ENCODE assay signal across 1 cellular context in genomic region chr15:74787251-74788041, GRCh38.
A peak's percentile ranks its signal among the peaks of the same experiment; 100 is the strongest.
TF ChIP-seq lines count a peak whose summit lies in the region.

No MANE protein-coding gene starts in this region.

TF ChIP-seq in GM12878, 131 proteins besides CTCF, POLR2A, EP300 and RAD21 (continued from another document and continues in another):
- peak; percentile 82 for TF ChIP-seq SKIL (IDR thresholded peaks at IDR 0.05; ENCODE audit: low read depth, poor library complexity, severe bottlenecking)
- peak; percentile 49 for TF ChIP-seq ZNF687 (IDR thresholded peaks at IDR 0.05)
- peak; percentile 47; the same call in 1 of the 2 replicates for TF ChIP-seq TARDBP (IDR thresholded peaks at IDR 0.05; ENCODE audit: borderline replicate concordance)
- no peak for TF ChIP-seq ZSCAN29 (IDR thresholded peaks at IDR 0.05)
- peak; percentile 82 for TF ChIP-seq GATAD2B (conservative IDR thresholded peaks at IDR 0.05; ENCODE audit: low read depth)
- no peak for TF ChIP-seq SIX5 (IDR thresholded peaks at IDR 0.05; ENCODE audit: low read depth, low read length, severe bottlenecking)
- TF ChIP-seq JUNB (IDR thresholded peaks at IDR 0.05) = peak; percentile 61
- TF ChIP-seq CHD1 (IDR thresholded peaks at IDR 0.05; ENCODE audit: low read depth, low read length) = peak; percentile 89; the same call in 1 of the 2 replicates
- no peak for TF ChIP-seq CBX5 (IDR thresholded peaks at IDR 0.05; ENCODE audit: low read depth)
- TF ChIP-seq RCOR1 (conservative IDR thresholded peaks at IDR 0.05; ENCODE audit: low read depth, low read length) = no peak
- TF ChIP-seq SMAD5 (IDR thresholded peaks at IDR 0.05; ENCODE audit: low read depth) = 0 out of 2 replicates have a peak, but pooled peaks have one; percentile 19
- no peak for TF ChIP-seq CEBPB (IDR thresholded peaks at IDR 0.05; ENCODE audit: borderline replicate concordance in 1 of 2, low read depth in 2 of 2, low read length in 2 of 2)
- no peak for TF ChIP-seq FOS (IDR thresholded peaks at IDR 0.05; ENCODE audit: borderline replicate concordance, extremely low read depth, insufficient read length)
- peak; percentile 33; the same call in 1 of the 2 replicates for TF ChIP-seq YY1 (IDR thresholded peaks at IDR 0.05; ENCODE audit: low read depth, low read length)
- no peak for TF ChIP-seq NFIC (IDR thresholded peaks at IDR 0.05; ENCODE audit: low read depth, low read length)
- TF ChIP-seq SIN3A (IDR thresholded peaks at IDR 0.05; ENCODE audit: low read depth, low read length) = peak; percentile 69
- no peak for TF ChIP-seq GABPA (IDR thresholded peaks at IDR 0.05; ENCODE audit: low read depth)
- peak; percentile 97 for TF ChIP-seq SPI1 (IDR thresholded peaks at IDR 0.05; ENCODE audit: borderline replicate concordance, insufficient read depth, low read depth, low read length)
- no peak for TF ChIP-seq ZBTB11 (CRISPR knock-in tag; IDR thresholded peaks at IDR 0.05)
- TF ChIP-seq USF1 (IDR thresholded peaks at IDR 0.05; ENCODE audit: borderline replicate concordance, extremely low read length, insufficient read depth, low read depth, low read length) = no peak
- TF ChIP-seq NR2C2 (IDR thresholded peaks at IDR 0.05; ENCODE audit: borderline replicate concordance, control insufficient read depth, insufficient read length, low read depth) = no peak
- TF ChIP-seq PKNOX1 (IDR thresholded peaks at IDR 0.05) = peak; percentile 65
- peak; percentile 56; the same call in 1 of the 2 replicates for TF ChIP-seq TBL1XR1 (IDR thresholded peaks at IDR 0.05; ENCODE audit: low read depth, low read length)
- TF ChIP-seq ZNF592 (IDR thresholded peaks at IDR 0.05) = no peak
- TF ChIP-seq EGR1 (IDR thresholded peaks at IDR 0.05; ENCODE audit: borderline replicate concordance in 1 of 2, low read depth in 2 of 2, low read length in 2 of 2) = peak in 1 of 2 experiments; percentile 98; a peak in 2 of 3 replicates
- peak; percentile 21; the same call in 1 of the 2 replicates for TF ChIP-seq RAD51 (IDR thresholded peaks at IDR 0.05)
- peak; percentile 77; the same call in 1 of the 2 replicates for TF ChIP-seq STAT3 (IDR thresholded peaks at IDR 0.05; ENCODE audit: low read depth, low read length)
- no peak for TF ChIP-seq PML (IDR thresholded peaks at IDR 0.05; ENCODE audit: low read length)
- TF ChIP-seq BCL11A (IDR thresholded peaks at IDR 0.05; ENCODE audit: low read depth, low read length) = peak; percentile 84
- peak; percentile 84 for TF ChIP-seq BHLHE40 (IDR thresholded peaks at IDR 0.05; ENCODE audit: borderline replicate concordance in 1 of 2, low read depth in 2 of 2, low read length in 1 of 2)
- no peak for TF ChIP-seq EZH2 (IDR thresholded peaks at IDR 0.05; ENCODE audit: borderline replicate concordance, control insufficient read depth, low read depth, low read length)
- no peak; the same call in 1 of the 2 replicates for TF ChIP-seq SREBF2 (IDR thresholded peaks at IDR 0.05; ENCODE audit: low read length)
- TF ChIP-seq MTA2 (IDR thresholded peaks at IDR 0.05; ENCODE audit: low read depth) = peak; percentile 92
- peak; percentile 94; the same call in 1 of the 2 replicates for TF ChIP-seq RELB (IDR thresholded peaks at IDR 0.05; ENCODE audit: low read depth)
- TF ChIP-seq SMAD1 (IDR thresholded peaks at IDR 0.05; ENCODE audit: low read depth, partially characterized antibody) = no peak
- TF ChIP-seq SUPT20H (IDR thresholded peaks at IDR 0.05; ENCODE audit: borderline replicate concordance, control insufficient read depth, low read depth, low read length) = no peak
- peak; percentile 91 for TF ChIP-seq MLLT1 (IDR thresholded peaks at IDR 0.05)
- 0 out of 2 replicates have a peak, but pooled peaks have one; percentile 20 for TF ChIP-seq TCF3 (IDR thresholded peaks at IDR 0.05; ENCODE audit: borderline replicate concordance, insufficient read depth, low read depth, low read length)
- peak; percentile 99 for TF ChIP-seq CBFB (IDR thresholded peaks at IDR 0.05; ENCODE audit: low read depth)
